1 cellular context compared by ENCODE assay signal in the genomic region with DNA sequence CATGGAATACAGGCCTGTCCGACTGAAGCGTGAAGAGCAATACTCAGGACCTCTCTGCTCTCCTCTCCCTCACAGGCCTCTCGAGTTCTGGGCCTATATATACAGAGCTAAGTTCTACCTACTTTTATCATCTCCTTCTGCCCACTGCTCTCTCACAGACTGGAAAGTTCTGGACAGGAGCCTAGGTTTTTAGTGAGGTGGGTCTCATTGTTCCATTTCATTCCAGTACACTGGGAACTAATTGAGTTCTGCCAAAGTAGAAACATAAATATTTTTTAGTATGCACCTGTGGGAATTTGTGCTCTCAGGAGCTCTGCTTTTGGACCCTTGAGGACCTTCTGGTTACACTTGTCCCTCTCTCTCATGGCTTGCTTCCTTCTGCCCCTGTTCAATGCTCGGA.
TF ChIP-seq lines count a peak whose summit lies in the region.

A gene with protein sequence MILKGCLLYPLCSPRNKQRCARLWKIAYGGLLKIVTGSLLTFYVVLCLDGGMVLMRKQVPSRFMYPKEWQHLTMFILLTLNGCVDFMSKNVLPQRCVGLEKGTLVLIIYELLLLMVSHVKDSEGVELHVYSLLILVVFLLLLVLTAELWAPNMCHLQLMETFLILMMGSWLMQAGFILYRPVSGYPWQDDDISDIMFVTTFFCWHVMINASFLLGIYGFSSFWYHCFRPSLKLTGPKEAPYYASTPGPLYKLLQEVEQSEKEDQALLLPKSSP (minus strand): TSS at position 101 of the 400 bp plus-strand sequence. CDS start 182 bp downstream, outside the sequence.

TF ChIP-seq in H1, 55 proteins besides CTCF, POLR2A, EP300 and RAD21:
- TF ChIP-seq JUND (IDR thresholded peaks at IDR 0.05; ENCODE audit: low read length) (no peak), ZNF274 (IDR thresholded peaks at IDR 0.05; ENCODE audit: borderline replicate concordance, extremely low read depth, low read length) (no peak), ASH2L (IDR thresholded peaks at IDR 0.05; ENCODE audit: low read length) (no peak), KDM1A (IDR thresholded peaks at IDR 0.05; ENCODE audit: borderline replicate concordance, low read length) (no peak), SIX5 (IDR thresholded peaks at IDR 0.05; ENCODE audit: low read depth, low read length) (no peak), BCL11A (IDR thresholded peaks at IDR 0.05; ENCODE audit: low read depth in 2 of 2, low read length in 2 of 2) (no peak), SIRT6 (IDR thresholded peaks at IDR 0.05; ENCODE audit: low read length) (no peak), EZH2 (IDR thresholded peaks at IDR 0.05; ENCODE audit: low read depth, low read length, severe bottlenecking) (no peak), CTBP2 (IDR thresholded peaks at IDR 0.05; ENCODE audit: borderline replicate concordance, insufficient read depth, insufficient read length, low read length) (no peak)
